28 cellular contexts compared by ENCODE assay signal in genomic region chr1:183739640-183740385, GRCh38.
A peak's percentile ranks its signal among the peaks of the same experiment; 100 is the strongest.
DNase-seq lines count a peak whose midpoint lies in the region; ATAC-seq and TF ChIP-seq lines count a peak whose summit lies in the region.
"Had no signal": no experiment of that assay in that cellular context is flagged by ENCODE, and none has a peak within 500 bp of the region (broad histone marks: within the 10 kb centered on the region; RNA-seq: fewer than 3 reads in every experiment).

No MANE protein-coding gene starts in this region.

- H3K4me2 ChIP-seq in fibroblast of lung (ENCODE audit: extremely low read depth, insufficient read depth, low read length) = peak overlapping the region; percentile 34

- TF ChIP-seq POLR2A in ovary (IDR thresholded peaks at IDR 0.05) = no peak

- intact Hi-C loops in left ventricle myocardium superior (cut with micrococcal nuclease) (loop anchor here (2.0 kb wide), 1 partner anchor 67 kb away; no protein-coding TSS in a partner anchor), Right ventricle myocardium inferior (cut with DNase I) (loop anchor here (5.0 kb wide), 1 partner anchor 42 kb away; no protein-coding TSS in a partner anchor), mucosa of descending colon (cut with DNase I, micrococcal nuclease) (no loop called here), ovary (cut with DNase I) (no loop called here), left colon (cut with DNase I, micrococcal nuclease) (no loop called here)

- DNase-seq in left ventricle myocardium superior = no peak
- no peak for DNase-seq in Right ventricle myocardium inferior (ENCODE audit: missing footprints)
- DNase-seq in fibroblast of lung (ENCODE audit: low read depth in 2 of 2) = peak in 1 of 2 donors; percentile 52
- DNase-seq in mucosa of descending colon = peak in 1 of 3 donors; percentile 11
- DNase-seq in ovary = no peak
- DNase-seq in left colon = no peak
- no peak for DNase-seq in activated CD4-positive, alpha-beta T cell treated with anti-CD3 and anti-CD28 coated beads, Interleukin-2, amount 50 U/mL, for 1 hour
- DNase-seq: activated CD4-positive, alpha-beta T cell treated with anti-CD3 and anti-CD28 coated beads for 48 hours; activated gamma-delta T cell; activated naive CD8-positive, alpha-beta T cell treated with anti-CD3 and anti-CD28 coated beads, Interleukin-2, amount 50 U/mL, for 24 hours; activated T-cell treated with anti-CD3 and anti-CD28 coated beads, Interleukin-2, amount 50 U/mL, for 24 hours; AML-193; CD8-positive, alpha-beta T cell; central memory CD4-positive, alpha-beta T cell; DMS 273 treated with DMSO at 0.1 percent for 48 hours; islet precursor cell; MV-4-11; NCI-H1436 treated with DMSO at 0.1 percent for 48 hours; NCI-H510A treated with DMSO at 0.1 percent for 48 hours; NK-92 treated with Interleukin-12 subunit alpha and Interleukin-12 subunit beta, amount 100 ng/mL, for 24 hours; SHP77; uterus had no signal

- no peak overlapping the region for H2AFZ ChIP-seq in fibroblast of lung (ENCODE audit: low read length)

- H3K9ac ChIP-seq in fibroblast of lung (ENCODE audit: insufficient read depth, low read length) = no peak overlapping the region

- H3K4me3 ChIP-seq in fibroblast of lung (replicated peaks in 1 of 4; ENCODE audit: control extremely low read depth in 1 of 4, insufficient read depth in 1 of 4, low read depth in 3 of 4, low read length in 4 of 4) = no peak overlapping the region
- no peak overlapping the region for H3K4me3 ChIP-seq in mucosa of descending colon
- no peak overlapping the region for H3K4me3 ChIP-seq in ovary
- H3K4me3 ChIP-seq: prostate gland, skin epidermis, thoracic aorta, uterus had no signal

- TF ChIP-seq CTCF in fibroblast of lung (conservative IDR thresholded peaks at IDR 0.05 in 1 of 2, IDR thresholded peaks at IDR 0.05 in 1 of 2; ENCODE audit: low read depth in 1 of 2, low read length in 2 of 2) (no peak), mucosa of descending colon (IDR thresholded peaks at IDR 0.05) (no peak), ovary (IDR thresholded peaks at IDR 0.05) (no peak)

- H3K27me3 ChIP-seq in fibroblast of lung (ENCODE audit: control insufficient read depth, insufficient read depth, low read length) (no peaks in the 10 kb centered on the region), ovary (no peaks in the 10 kb centered on the region)
- H3K27me3 ChIP-seq: uterus had no signal

- no peak for TF ChIP-seq EP300 in ovary (IDR thresholded peaks at IDR 0.05)

- H3K36me3 ChIP-seq in fibroblast of lung (ENCODE audit: control insufficient read depth, insufficient read depth, low read length) = no peaks in the 10 kb centered on the region
- no peaks in the 10 kb centered on the region for H3K36me3 ChIP-seq in mucosa of descending colon (ENCODE audit: low read depth)
- no peaks in the 10 kb centered on the region for H3K36me3 ChIP-seq in ovary
- H3K36me3 ChIP-seq: prostate gland, thoracic aorta, uterus had no signal

- H3K9me3 ChIP-seq in fibroblast of lung (ENCODE audit: control insufficient read depth, insufficient read depth, low read depth, low read length) (no peaks in the 10 kb centered on the region), mucosa of descending colon (no peaks in the 10 kb centered on the region), ovary (no peaks in the 10 kb centered on the region)
- H3K9me3 ChIP-seq: prostate gland, thoracic aorta, uterus had no signal

- ATAC-seq in left ventricle myocardium superior (peak; percentile 35), Right ventricle myocardium inferior (no peak), mucosa of descending colon (peak; percentile 34), HG03097 (IDR thresholded peaks at IDR 0.05; ENCODE audit: low FRiP score, unreplicated experiment) (no peak), left colon (no peak)
- ATAC-seq: CD8-positive, alpha-beta T cell; PC-3 had no signal

- no peaks in the 10 kb centered on the region for H3K79me2 ChIP-seq in fibroblast of lung (ENCODE audit: control insufficient read depth, insufficient read depth, low read length)

- H4K20me1 ChIP-seq in fibroblast of lung (ENCODE audit: control insufficient read depth, extremely low read depth, insufficient read depth, low read length) = no peaks in the 10 kb centered on the region

- WGBS in ovary, 3 donors = 10 to 22% (median 21%) methylated on average over 7 of the region's 7 CpGs

- H3K27ac ChIP-seq in fibroblast of lung (ENCODE audit: insufficient read depth, low read length) = no peak overlapping the region
- H3K27ac ChIP-seq in ovary = no peak overlapping the region
- H3K27ac ChIP-seq: prostate gland, thoracic aorta, uterus, VCaP had no signal

- H3K4me1 ChIP-seq in fibroblast of lung (ENCODE audit: control insufficient read depth, extremely low read depth, insufficient read depth, low read length) (no peaks in the 10 kb centered on the region), mucosa of descending colon (ENCODE audit: low read depth) (no peaks in the 10 kb centered on the region), ovary (ENCODE audit: insufficient read depth) (peaks cover 2% of the 10 kb centered on the region)
- H3K4me1 ChIP-seq: prostate gland had no signal

Comparison
In these comparisons a context has a peak if more than half of its experiments do, and no peak if none do; other contexts are left out.
1. ATAC-seq: peak in left ventricle myocardium superior (single experiment) and mucosa of descending colon (single experiment); none in Right ventricle myocardium inferior (single experiment), HG03097 (single experiment) and left colon (single experiment).
2. intact Hi-C loops: an anchor here in left ventricle myocardium superior (2.0 kb wide) and Right ventricle myocardium inferior (5.0 kb wide); none called in mucosa of descending colon, ovary and left colon.